22 cellular contexts compared by ENCODE assay signal in the genomic region with DNA sequence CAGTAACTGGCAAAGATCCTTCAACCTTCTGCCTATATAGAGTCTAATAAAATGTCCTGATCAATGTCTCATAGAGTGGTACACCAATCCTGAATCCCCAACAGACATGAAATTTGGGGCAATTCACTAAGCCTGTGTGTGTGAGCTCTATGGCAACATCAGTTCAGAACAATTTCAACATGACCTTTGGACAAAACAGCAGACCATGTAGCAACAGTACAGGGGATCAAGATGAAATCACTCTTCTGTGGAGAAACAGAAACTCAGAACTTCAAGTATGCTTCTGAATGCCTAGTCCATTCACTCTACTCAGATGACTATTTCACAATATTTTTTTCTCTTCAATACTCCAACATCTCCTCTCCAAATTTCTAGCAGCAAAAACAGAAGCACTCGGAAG. TPM values are rescaled to one million over a fixed set of nuclear protein-coding genes. Genes with fewer than 3 reads are reported as not detected.
DNase-seq lines count a peak whose midpoint lies in the region; ATAC-seq, FAIRE-seq and TF ChIP-seq lines count a peak whose summit lies in the region.
"Had no signal": no experiment of that assay in that cellular context is flagged by ENCODE, and none has a peak within 500 bp of the region (broad histone marks: within the 10 kb centered on the region; RNA-seq: fewer than 3 reads in every experiment).

No MANE protein-coding gene starts in this region.

- DNase-seq in Calu3: no peak
- peak; percentile 50 for DNase-seq in OCI-M1 (lab: John Stamatoyannopoulos, UW)
- DNase-seq in hepatocyte (ENCODE audit: low spot score): peak; percentile 16
- no peak for DNase-seq in sciatic nerve (ENCODE audit: low spot score)
- DNase-seq in H7: no peak
- DNase-seq in GM12892 (ENCODE audit: insufficient read length): no peak
- no peak for DNase-seq in Ammon's horn (ENCODE audit: low spot score)
- DNase-seq: CD4-positive, CD25-positive, alpha-beta regulatory T cell; DMS 273 treated with DMSO at 0.1 percent for 48 hours; H9; NCI-H1105 treated with DMSO at 0.1 percent for 48 hours; NCI-H2029 treated with DMSO at 0.1 percent for 48 hours; NCI-H226; NCI-H510A treated with DMSO at 0.1 percent for 48 hours; NCI-H748 treated with DMSO at 0.1 percent for 48 hours; SIG-M5 had no signal

- peaks cover 8% of the 10 kb centered on the region for H3K4me1 Mint-ChIP-seq in Calu3 (ENCODE audit: low read depth, unreplicated experiment)
- H3K4me1 Mint-ChIP-seq: CD4-positive, CD25-positive, alpha-beta regulatory T cell; IgD-negative memory B cell had no signal

- H3K27ac ChIP-seq in hepatocyte: peak overlapping the region; percentile 55

- CTCF ChIA-PET in Calu3 (lab: Charles Lee): no interaction called here

- TF ChIP-seq CTCF in Calu3 (IDR thresholded peaks at IDR 0.05; ENCODE audit: unreplicated experiment) (no peak), hepatocyte (IDR thresholded peaks at IDR 0.05; ENCODE audit: poor library complexity) (no peak)

- no peaks in the 10 kb centered on the region for H3K4me1 ChIP-seq in hepatocyte (ENCODE audit: insufficient read depth)

- no TSS peak for BruUV-seq in Calu3 (replicated peaks; lab: Mats Ljungman, UMichigan)

- no peaks in the 10 kb centered on the region for H3K36me3 ChIP-seq in hepatocyte (replicated peaks; ENCODE audit: insufficient read depth, low read depth)
- no peaks in the 10 kb centered on the region for H3K36me3 ChIP-seq in H7 (replicated peaks; ENCODE audit: control insufficient read depth, insufficient read depth, low read length)

- H3K27me3 ChIP-seq in hepatocyte (no peaks in the 10 kb centered on the region), H7 (ENCODE audit: control insufficient read depth, insufficient read depth, low read length) (no peaks in the 10 kb centered on the region)

- H3K4me3 ChIP-seq in hepatocyte (no peak overlapping the region), H7 (ENCODE audit: insufficient read depth, low read depth, low read length) (no peak overlapping the region)

- H3K27ac Mint-ChIP-seq in Calu3 (ENCODE audit: unreplicated experiment): peak overlapping the region; percentile 48
- H3K27ac Mint-ChIP-seq: CD4-positive, CD25-positive, alpha-beta regulatory T cell; H9 had no signal

- H3K27me3 Mint-ChIP-seq in Calu3 (ENCODE audit: unreplicated experiment): no peaks in the 10 kb centered on the region
- H3K27me3 Mint-ChIP-seq: IgD-negative memory B cell had no signal

- H3K36me3 Mint-ChIP-seq in Calu3 (ENCODE audit: insufficient read depth, unreplicated experiment): no peaks in the 10 kb centered on the region
- H3K36me3 Mint-ChIP-seq: CD4-positive, CD25-positive, alpha-beta regulatory T cell; IgD-negative memory B cell had no signal

- no peaks in the 10 kb centered on the region for H3K9me2 ChIP-seq in hepatocyte (replicated peaks; ENCODE audit: insufficient read depth)

- peaks cover 5% of the 10 kb centered on the region for H3K9me3 Mint-ChIP-seq in Calu3 (ENCODE audit: low read depth, unreplicated experiment)
- H3K9me3 Mint-ChIP-seq: H9 had no signal

- ATAC-seq in sciatic nerve: peak; percentile 71
- ATAC-seq: SK-N-SH treated with all-trans-retinoic acid at 6 μM for 48 hours had no signal

- no peaks in the 10 kb centered on the region for H3K9me3 ChIP-seq in hepatocyte (ENCODE audit: low read depth)

- H4K20me1 ChIP-seq in hepatocyte (ENCODE audit: insufficient read depth, poor library complexity, severe bottlenecking): no peaks in the 10 kb centered on the region

- H3K4me2 ChIP-seq in hepatocyte: peak overlapping the region; percentile 52

- WGBS in hepatocyte (ENCODE audit: low lambda C conversion rate, missing lambda C conversion rate): 90% methylated on average over 1 of the region's 1 CpG

- no peak for TF ChIP-seq POLR2A in GM12892 (IDR thresholded peaks at IDR 0.05; ENCODE audit: low read depth, low read length)

- H2AFZ ChIP-seq in hepatocyte: no peak overlapping the region

- FAIRE-seq in GM12892 (lab: Jason Lieb, UNC): no peak
- FAIRE-seq: A204.1, G401.6 had no signal

- H3K4me3 Mint-ChIP-seq in Calu3 (ENCODE audit: low read depth, unreplicated experiment): no peak overlapping the region
- H3K4me3 Mint-ChIP-seq: CD4-positive, CD25-positive, alpha-beta regulatory T cell; H9; IgD-negative memory B cell had no signal

- intact Hi-C loops in Calu3 (cut with micrococcal nuclease; ENCODE audit: unreplicated experiment): no loop called here
- intact Hi-C loops in sciatic nerve (cut with DNase I): no loop called here

- H3K79me2 ChIP-seq in hepatocyte: no peaks in the 10 kb centered on the region

RNA-seq across cellular contexts. Expression of a gene that starts 49.1 kb away (rescaled TPM):
- total RNA-seq in Calu3 (2022) (not detected in 2 replicates), hepatocyte (not detected in 2 replicates), sciatic nerve (not detected)
- polyA plus RNA-seq in hepatocyte: not detected in 2 replicates
- not detected in 2 replicates for total RNA-seq in H7 (2014; rRNA removed; shearing (Covaris generic))
- polyA plus RNA-seq in GM12892 (2012; ENCODE audit: missing spikeins): not detected
- total RNA-seq: CD4-positive, CD25-positive, alpha-beta regulatory T cell; Daoy; H9 had no signal
- polyA plus RNA-seq: BJ; CD4-positive, CD25-positive, alpha-beta regulatory T cell; IgD-negative memory B cell had no signal

Comparison
In these comparisons a context has a peak if more than half of its experiments do, and no peak if none do; other contexts are left out.
1. DNase-seq: peak in OCI-M1 (single experiment) and hepatocyte (single experiment); none in Calu3 (single experiment), sciatic nerve (single experiment), H7 (single experiment), GM12892 (single experiment) and Ammon's horn (single experiment).